ENCODE assay signal across 17 cellular contexts in the genomic region with DNA sequence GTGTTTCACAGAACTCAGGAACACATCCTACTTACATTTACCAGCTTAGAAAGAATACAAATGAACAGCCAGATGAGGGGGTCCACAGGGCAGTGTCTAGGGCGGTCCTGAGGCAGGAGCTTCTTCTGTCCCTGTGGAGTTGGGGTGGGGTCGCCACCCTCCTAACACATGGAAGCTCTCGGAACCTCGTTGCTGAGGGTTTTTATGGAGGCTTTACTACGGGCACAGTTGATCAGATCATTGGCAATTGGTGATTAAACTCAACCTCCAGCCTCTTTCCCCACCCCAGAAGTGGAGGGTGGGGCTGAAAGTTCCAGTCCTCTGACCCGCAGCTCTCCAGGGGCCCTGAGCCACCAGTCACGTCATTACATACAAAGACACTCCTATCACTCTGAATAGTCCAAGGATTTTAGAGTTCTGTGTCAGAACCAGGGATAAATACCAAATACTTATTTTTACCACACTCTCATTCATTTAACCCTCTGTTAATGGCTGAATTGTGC.
DNase-seq lines count a peak whose midpoint lies in the region; TF ChIP-seq lines count a peak whose summit lies in the region.
"Had no signal": no experiment of that assay in that cellular context is flagged by ENCODE, and none has a peak within 500 bp of the region (broad histone marks: within the 10 kb centered on the region; RNA-seq: fewer than 3 reads in every experiment).

No MANE protein-coding gene starts in this region.

- peaks cover 14% of the 10 kb centered on the region for H3K36me3 Mint-ChIP-seq in endodermal cell (ENCODE audit: low read depth)
- H3K36me3 Mint-ChIP-seq in nephron progenitor cell (ENCODE audit: low read depth) = no peaks in the 10 kb centered on the region

- H3K4me3 Mint-ChIP-seq in endodermal cell (no peak overlapping the region), nephron progenitor cell (peak overlapping the region; percentile 36)
- H3K4me3 Mint-ChIP-seq: HFFc6 had no signal

- no peak overlapping the region for H3K4me3 ChIP-seq in endodermal cell (ENCODE audit: low read length)
- H3K4me3 ChIP-seq in suprapubic skin = no peak overlapping the region

- H3K27me3 Mint-ChIP-seq in endodermal cell (ENCODE audit: insufficient read depth) (no peaks in the 10 kb centered on the region), nephron progenitor cell (ENCODE audit: low read depth, poor library complexity) (peaks cover 21% of the 10 kb centered on the region)

- no peaks in the 10 kb centered on the region for H3K27me3 ChIP-seq in endodermal cell (ENCODE audit: control insufficient read depth, insufficient read depth, low read length, poor library complexity, severe bottlenecking)
- H3K27me3 ChIP-seq in suprapubic skin = peaks cover 5% of the 10 kb centered on the region

- 86 to 97% methylated on average over 1 to 7 of the region's 7 CpGs for WGBS in endodermal cell (ENCODE audit: insufficient coverage in 1 of 2, insufficient read length in 1 of 2), 2 experiments
- WGBS in suprapubic skin = 67% methylated on average over 7 of the region's 7 CpGs

- DNase-seq in activated effector memory CD4-positive, alpha-beta T cell treated with anti-CD3 and anti-CD28 coated beads, Interleukin-2, amount 50 U/mL, for 16 hours = peak; percentile 38
- no peak for DNase-seq in activated effector memory CD4-positive, alpha-beta T cell treated with Interleukin-2 at 50 U/mL for 16 hours
- DNase-seq in endodermal cell (peak; percentile 32), nephron progenitor cell (no peak), suprapubic skin (ENCODE audit: low spot score in 2 of 2) (no peak), Kasumi-1 (lab: John Stamatoyannopoulos, UW) (no peak), COLO668 (lab: John Stamatoyannopoulos, UW; ENCODE audit: unreplicated experiment) (no peak), NCI-H345 treated with DMSO at 0.1 percent for 48 hours (lab: John Stamatoyannopoulos, UW; ENCODE audit: unreplicated experiment) (no peak)
- DNase-seq: COR-L47, EL, HFFc6, MM.1S, NCI-H1092 treated with DMSO at 0.1 percent for 48 hours, NCI-H2227 treated with DMSO at 0.1 percent for 48 hours, NCI-H524 treated with DMSO at 0.1 percent for 48 hours had no signal

- no peak for TF ChIP-seq POLR2A in suprapubic skin (IDR thresholded peaks at IDR 0.05)

- H3K4me1 ChIP-seq in endodermal cell (ENCODE audit: control insufficient read depth, insufficient read depth, low read length) = peaks cover 4% of the 10 kb centered on the region
- peaks cover 37% of the 10 kb centered on the region for H3K4me1 ChIP-seq in suprapubic skin

- TF ChIP-seq EP300 in suprapubic skin (IDR thresholded peaks at IDR 0.05) = no peak

- H3K9me3 ChIP-seq in endodermal cell (ENCODE audit: control insufficient read depth, low read length) (peaks cover 6% of the 10 kb centered on the region), suprapubic skin (no peaks in the 10 kb centered on the region)

- no peaks in the 10 kb centered on the region for H3K9me3 Mint-ChIP-seq in endodermal cell
- H3K9me3 Mint-ChIP-seq in nephron progenitor cell = peaks cover 7% of the 10 kb centered on the region

- H3K36me3 ChIP-seq in endodermal cell (ENCODE audit: control insufficient read depth, insufficient read depth, low read length) (no peaks in the 10 kb centered on the region), suprapubic skin (no peaks in the 10 kb centered on the region)

- H3K4me1 Mint-ChIP-seq in endodermal cell (peaks cover 48% of the 10 kb centered on the region), nephron progenitor cell (peaks cover 91% of the 10 kb centered on the region)

- TF ChIP-seq CTCF in endodermal cell (conservative IDR thresholded peaks at IDR 0.05) = no peak
- no peak for TF ChIP-seq CTCF in nephron progenitor cell (IDR thresholded peaks at IDR 0.05)
- no peak for TF ChIP-seq CTCF in suprapubic skin (IDR thresholded peaks at IDR 0.05)

- H3K27ac ChIP-seq in endodermal cell (ENCODE audit: low read depth, low read length) (no peak overlapping the region), suprapubic skin (peak overlapping the region; percentile 70)
- H3K27ac ChIP-seq: C4-2B, KMS-11 had no signal

- H3K9ac ChIP-seq in endodermal cell (ENCODE audit: extremely low read depth, low read length, poor library complexity, severe bottlenecking) = no peak overlapping the region
- H3K9ac ChIP-seq: KMS-11 had no signal

- H3K27ac Mint-ChIP-seq in endodermal cell (peak overlapping the region; percentile 31), nephron progenitor cell (peak overlapping the region; percentile 49)
- H3K27ac Mint-ChIP-seq: HFFc6 had no signal

Comparison
In these comparisons a context has a peak if more than half of its experiments do, and no peak if none do; other contexts are left out.
1. DNase-seq: peak in activated effector memory CD4-positive, alpha-beta T cell treated with anti-CD3 and anti-CD28 coated beads, Interleukin-2, amount 50 U/mL, for 16 hours (single experiment) and endodermal cell (single experiment); none in activated effector memory CD4-positive, alpha-beta T cell treated with Interleukin-2 at 50 U/mL for 16 hours (single experiment), nephron progenitor cell (single experiment), suprapubic skin (0 of 2), Kasumi-1 (0 of 2), COLO668 (single experiment) and NCI-H345 treated with DMSO at 0.1 percent for 48 hours (single experiment).